In the genomic region with DNA sequence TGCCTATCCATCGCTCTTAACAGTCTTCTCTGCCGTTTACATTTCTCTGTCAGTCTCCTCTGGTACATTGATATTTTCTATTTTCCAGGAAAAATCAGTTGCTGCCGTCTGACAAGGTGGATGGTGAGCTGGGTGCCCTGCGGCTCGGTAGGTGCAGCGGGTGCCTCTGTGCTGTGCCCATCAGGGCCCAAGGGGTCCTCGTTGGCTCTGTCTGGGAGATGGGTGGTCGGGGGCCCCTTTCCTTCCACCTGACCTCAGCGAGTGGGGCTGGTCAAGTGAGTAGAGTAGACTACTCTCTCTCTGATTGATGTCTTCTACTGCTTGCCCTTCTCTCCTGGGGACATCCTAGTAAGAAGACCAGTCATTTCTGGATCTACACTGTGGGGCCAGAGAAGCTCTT, we compare ENCODE assay signal across 27 cellular contexts.
"Had no signal": no experiment of that assay in that cellular context is flagged by ENCODE, and none has a peak within 500 bp of the region (broad histone marks: within the 10 kb centered on the region; RNA-seq: fewer than 3 reads in every experiment).

No MANE protein-coding gene starts in this region.

- H3K27me3 ChIP-seq: esophagus squamous epithelium, neural progenitor cell, right atrium auricular region, stomach, tibial nerve, upper lobe of left lung, uterus had no signal

- H3K4me1 Mint-ChIP-seq: immature natural killer cell, memory B cell, neural progenitor cell had no signal

- DNase-seq: dermis blood vessel endothelial cell; effector memory CD4-positive, alpha-beta T cell; esophagus squamous epithelium; hypothalamus; immature natural killer cell; islet precursor cell; kidney glomerular epithelial cell; left colon; left ventricle myocardium inferior; stimulated activated CD4-positive, alpha-beta T cell treated with anti-CD3 and anti-CD28 coated beads, Interleukin-12 subunit alpha, Interleukin-12 subunit beta, amount 100 ng/mL, for 4 hours; stimulated activated CD4-positive, alpha-beta T cell treated with anti-CD3 and anti-CD28 coated beads, Interleukin-1b, Interleukin-23, amount 100 ng/mL, for 48 hours; stimulated activated CD4-positive, alpha-beta T cell treated with anti-CD3 and anti-CD28 coated beads, Interleukin-4, amount 100 ng/mL, for 1 hour; stimulated activated CD8-positive, alpha-beta memory T cell treated with anti-CD3 and anti-CD28 coated beads, Interleukin-4, amount 100 ng/mL, for 48 hours; stimulated activated naive CD4-positive, alpha-beta T cell treated with Interleukin-2 at 50 U/mL for 16 hours; stomach; upper lobe of left lung; uterus had no signal

- H3K27ac Mint-ChIP-seq: immature natural killer cell; memory B cell; natural killer cell treated with Interleukin-12 subunit alpha and Interleukin-12 subunit beta and Interleukin-15 and Interleukin-18, amount 100 ng/mL, for 72 hours; neural progenitor cell had no signal

- ATAC-seq: left colon; natural killer cell treated with Interleukin-12 subunit alpha and Interleukin-12 subunit beta and Interleukin-15 and Interleukin-18, amount 100 ng/mL, for 72 hours; sciatic nerve had no signal

- H3K27ac ChIP-seq: coronary artery, esophagus squamous epithelium, left ventricle myocardium inferior, neural progenitor cell, prostate gland, right atrium auricular region, stomach, tibial nerve, upper lobe of left lung, uterus had no signal

- H3K36me3 ChIP-seq: neural progenitor cell, right atrium auricular region, upper lobe of left lung, uterus had no signal

- H3K4me3 Mint-ChIP-seq: immature natural killer cell; memory B cell; natural killer cell treated with Interleukin-12 subunit alpha and Interleukin-12 subunit beta and Interleukin-15 and Interleukin-18, amount 100 ng/mL, for 72 hours; neural progenitor cell had no signal

- H3K4me3 ChIP-seq: coronary artery, esophagus squamous epithelium, left ventricle myocardium inferior, lung, neural progenitor cell, prostate gland, right atrium auricular region, smooth muscle cell, stomach, tibial nerve, upper lobe of left lung, uterus had no signal

- H3K4me1 ChIP-seq: esophagus squamous epithelium, left ventricle myocardium inferior, prostate gland, right atrium auricular region, stomach, uterus had no signal

- H3K9me3 ChIP-seq: left ventricle myocardium inferior, prostate gland, right atrium auricular region, tibial nerve, uterus had no signal
